In genomic region chr7:33129806-33130153, GRCh38 we compare ENCODE assay signal across 8 cellular contexts. TPM values are rescaled to one million over a fixed set of nuclear protein-coding genes. Genes with fewer than 3 reads are reported as not detected.
DNase-seq lines count a peak whose midpoint lies in the region; ATAC-seq and TF ChIP-seq lines count a peak whose summit lies in the region.

No MANE protein-coding gene starts in this region.

- no peak overlapping the region for H4K8ac ChIP-seq in mesendoderm (ENCODE audit: low read depth, low read length)

- no peaks in the 10 kb centered on the region for H3K9me3 ChIP-seq in DOHH2 (ENCODE audit: control insufficient read depth, insufficient read depth, low read length)
- H3K9me3 ChIP-seq in uterus: no peaks in the 10 kb centered on the region

- H3K27ac Mint-ChIP-seq in central memory CD8-positive, alpha-beta T cell (ENCODE audit: low read depth): peak overlapping the region; percentile 92

- H3K4me3 ChIP-seq in DOHH2 (ENCODE audit: low read length) (peak overlapping the region; percentile 86), LNCaP clone FGC (ENCODE audit: low read depth, low read length) (peak overlapping the region; percentile 83), mesendoderm (ENCODE audit: low read length) (peak overlapping the region; percentile 51), uterus (peak overlapping the region; percentile 77 to 92)

- WGBS in mesendoderm (ENCODE audit: extremely low coverage, insufficient coverage, low lambda C conversion rate): no CpG with 5 or more reads among the region's 11 CpGs

- no peaks in the 10 kb centered on the region for H3K36me3 ChIP-seq in DOHH2 (ENCODE audit: control insufficient read depth, low read length)
- H3K36me3 ChIP-seq in mesendoderm (ENCODE audit: control insufficient read depth, insufficient read depth, low read length): no peaks in the 10 kb centered on the region
- no peaks in the 10 kb centered on the region for H3K36me3 ChIP-seq in uterus

- H3K9me3 Mint-ChIP-seq in central memory CD8-positive, alpha-beta T cell: no peaks in the 10 kb centered on the region

- H3K4ac ChIP-seq in mesendoderm (ENCODE audit: low read depth, low read length): no peak overlapping the region

- peak overlapping the region; percentile 95 for H3K4me3 Mint-ChIP-seq in central memory CD8-positive, alpha-beta T cell

- H2BK120ac ChIP-seq in mesendoderm (ENCODE audit: low read depth, low read length): no peak overlapping the region

- peaks cover 5% of the 10 kb centered on the region for H3K36me3 Mint-ChIP-seq in central memory CD8-positive, alpha-beta T cell (ENCODE audit: insufficient read depth)

- H3K79me2 ChIP-seq in DOHH2 (ENCODE audit: control insufficient read depth, low read length): peaks cover 5% of the 10 kb centered on the region; the same call in 1 of the 2 replicates
- no peaks in the 10 kb centered on the region for H3K79me2 ChIP-seq in mesendoderm (ENCODE audit: control insufficient read depth, insufficient read depth, low read length)

- H3K4me2 ChIP-seq in DOHH2 (ENCODE audit: low read length): peak overlapping the region; percentile 69
- peak overlapping the region; percentile 68 for H3K4me2 ChIP-seq in mesendoderm (ENCODE audit: low read length)

- no peaks in the 10 kb centered on the region for H3K79me1 ChIP-seq in mesendoderm (ENCODE audit: low read length)

- H3K9me2 ChIP-seq in DOHH2 (replicated peaks; ENCODE audit: control insufficient read depth, low read length): no peaks in the 10 kb centered on the region

- DNase-seq in LNCaP clone FGC (ENCODE audit: low read depth) (no peak), mesendoderm (no peak), uterus (no peak), middle frontal gyrus (ENCODE audit: extremely low spot score, low spot score) (no peak), LoVo (ENCODE audit: low spot score) (no peak)
- DNase-seq in central memory CD8-positive, alpha-beta T cell (ENCODE audit: low spot score in 2 of 2): no peak

- H4K20me1 ChIP-seq in DOHH2 (ENCODE audit: control insufficient read depth, insufficient read depth, low read depth, low read length): no peaks in the 10 kb centered on the region

- H3K4me1 Mint-ChIP-seq in central memory CD8-positive, alpha-beta T cell: peaks cover 30% of the 10 kb centered on the region

- peaks cover 12% of the 10 kb centered on the region for H3K4me1 ChIP-seq in DOHH2 (ENCODE audit: control insufficient read depth, low read length)
- H3K4me1 ChIP-seq in mesendoderm (ENCODE audit: control insufficient read depth, low read depth, low read length): no peaks in the 10 kb centered on the region
- no peaks in the 10 kb centered on the region for H3K4me1 ChIP-seq in uterus

- TF ChIP-seq POLR2A in uterus (IDR thresholded peaks at IDR 0.05): no peak

- H2AK5ac ChIP-seq in mesendoderm (ENCODE audit: low read length): no peak overlapping the region

- no peak for TF ChIP-seq CTCF in DOHH2 (IDR thresholded peaks at IDR 0.05; ENCODE audit: low read depth, low read length, poor library complexity, severe bottlenecking)
- TF ChIP-seq CTCF in LNCaP clone FGC (IDR thresholded peaks at IDR 0.05; ENCODE audit: control insufficient read depth, extremely low read depth, insufficient read depth): no peak
- no peak for TF ChIP-seq CTCF in uterus (IDR thresholded peaks at IDR 0.05)

- H2BK15ac ChIP-seq in mesendoderm (replicated peaks; ENCODE audit: low read depth): no peak overlapping the region

- no peak overlapping the region for H4K5ac ChIP-seq in mesendoderm (ENCODE audit: low read length)

- H3K56ac ChIP-seq in mesendoderm (ENCODE audit: low read length): peak overlapping the region; percentile 71

- no peak overlapping the region for H2BK5ac ChIP-seq in mesendoderm (ENCODE audit: low read length)

- ATAC-seq in central memory CD8-positive, alpha-beta T cell (replicated peaks; ENCODE audit: extremely low read depth, poor library complexity, severe bottlenecking): peak; percentile 19
- no peak for ATAC-seq in GM21737 (IDR thresholded peaks at IDR 0.05; ENCODE audit: unreplicated experiment)

- no peak overlapping the region for H3K23ac ChIP-seq in mesendoderm (ENCODE audit: low read length)

- no peaks in the 10 kb centered on the region for H3F3A ChIP-seq in DOHH2 (ENCODE audit: control insufficient read depth, insufficient read depth)

- no peaks in the 10 kb centered on the region for H3K27me3 Mint-ChIP-seq in central memory CD8-positive, alpha-beta T cell

- intact Hi-C loops in uterus (cut with DNase I; ENCODE audit: low total_unique reads): no loop called here

- no peak overlapping the region for H3K18ac ChIP-seq in mesendoderm (ENCODE audit: low read length)

- H3K27me3 ChIP-seq in DOHH2 (ENCODE audit: control insufficient read depth, low read length) (no peaks in the 10 kb centered on the region), mesendoderm (ENCODE audit: insufficient read depth, low read length, poor library complexity) (no peaks in the 10 kb centered on the region), uterus (no peaks in the 10 kb centered on the region)

- peak overlapping the region; percentile 60 for H3K9ac ChIP-seq in mesendoderm (ENCODE audit: low read length)

- H3K27ac ChIP-seq in DOHH2 (ENCODE audit: low read depth, low read length) (no peak overlapping the region), mesendoderm (ENCODE audit: low read depth, low read length) (no peak overlapping the region), uterus (peak overlapping the region; percentile 89)

RNA-seq across cellular contexts. Expression of gene BBS9, which starts 0.4 kb away (rescaled TPM):
- polyA plus RNA-seq in mesendoderm (2013, experiment 1 of 2): 14.5 TPM
- polyA plus RNA-seq in mesendoderm (2013, experiment 2 of 2): 15.4 TPM
- total RNA-seq in uterus: 10 to 100 TPM; 24.1 to 77.4 (median 39.4) TPM

RNA-seq across cellular contexts. Expression of gene RP9, which starts 20.6 kb away (rescaled TPM):
- 26.3 TPM for polyA plus RNA-seq in mesendoderm (2013, experiment 1 of 2)
- 26.9 TPM for polyA plus RNA-seq in mesendoderm (2013, experiment 2 of 2)
- 10 to 100 TPM in 2 of 4 donors, 1 to 10 TPM in 2; 1.2 to 55.8 (median 13.7) TPM for total RNA-seq in uterus

Comparison
In these comparisons a context has a peak if more than half of its experiments do, and no peak if none do; other contexts are left out.
1. H3K27ac ChIP-seq: peak in uterus (2 of 2); none in DOHH2 (single experiment) and mesendoderm (single experiment).
2. Peak in every context shown above with its lines, with median percentiles within 50 percentile points of each other: H3K4me3 ChIP-seq.